25 cellular contexts compared by ENCODE assay signal in the genomic region with DNA sequence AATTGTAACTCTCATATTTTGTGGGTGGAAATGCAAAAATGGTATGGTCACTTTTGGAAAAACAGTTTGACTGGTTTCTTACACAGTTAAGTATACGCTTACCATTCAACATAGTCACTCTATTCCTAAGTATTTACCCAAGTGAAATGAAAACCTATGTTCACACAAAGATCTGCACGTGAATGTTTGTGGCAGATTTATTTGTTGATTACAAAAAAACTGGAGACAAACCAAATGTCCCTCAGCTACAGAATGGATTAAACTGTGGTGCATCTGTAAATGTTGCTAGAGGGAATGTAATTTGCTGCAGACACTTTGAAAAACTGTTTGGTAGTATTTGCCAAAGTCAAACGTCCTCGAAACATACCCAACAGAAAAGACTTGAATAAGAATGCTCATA. TPM values are rescaled to one million over a fixed set of nuclear protein-coding genes. Genes with fewer than 3 reads are reported as not detected.
"Had no signal": no experiment of that assay in that cellular context is flagged by ENCODE, and none has a peak within 500 bp of the region (broad histone marks: within the 10 kb centered on the region; RNA-seq: fewer than 3 reads in every experiment).

No MANE protein-coding gene starts in this region.

- DNase-seq: KBM-7; MG63; NCI-H1105; NCI-H1417; NCI-H1436 treated with DMSO at 0.1 percent for 48 hours; NCI-H1694; NCI-H187 treated with DMSO at 0.1 percent for 48 hours; NCI-H2029 treated with DMSO at 0.1 percent for 48 hours; NCI-H2171 treated with DMSO at 0.1 percent for 48 hours; NCI-H524; NCI-H526 treated with DMSO at 0.1 percent for 48 hours; NCI-H748 treated with DMSO at 0.1 percent for 48 hours; NK-92 treated with Interleukin-12 subunit alpha and Interleukin-12 subunit beta, amount 100 ng/mL, for 24 hours; OCI-M1; PC-9; Peyer's patch; Right ventricle myocardium superior; SK-N-SH; SW 1271; T-cell had no signal

- H3K27me3 ChIP-seq: MG63, Peyer's patch had no signal

- H3K36me3 ChIP-seq: MG63, Peyer's patch had no signal

- H3K9me3 ChIP-seq: MG63, Peyer's patch, SK-N-SH had no signal

- H3K27ac ChIP-seq: PC-9, Peyer's patch had no signal

- H3K4me3 ChIP-seq: MG63, PC-9, Peyer's patch had no signal

- H3K4me1 ChIP-seq: Peyer's patch had no signal

RNA-seq across cellular contexts. Expression of gene ACKR2, which starts 29.3 kb away (rescaled TPM):
- total RNA-seq: HT-29, NCI-H460, RPMI7951, SK-MEL-5 had no signal

RNA-seq across cellular contexts. Expression of gene CYP8B1, which starts 37.1 kb away (rescaled TPM):
- total RNA-seq: HT-29, LHCN-M2, NCI-H460, PC-9, Peyer's patch, Right ventricle myocardium superior, RPMI7951, SK-MEL-5 had no signal
